In genomic region chr1:204134103-204134502, GRCh38 we compare ENCODE assay signal across 29 cellular contexts. TPM values are rescaled to one million over a fixed set of nuclear protein-coding genes. Genes with fewer than 3 reads are reported as not detected.
"Had no signal": no experiment of that assay in that cellular context is flagged by ENCODE, and none has a peak within 500 bp of the region (broad histone marks: within the 10 kb centered on the region; RNA-seq: fewer than 3 reads in every experiment).

No MANE protein-coding gene starts in this region.

- DNase-seq: activated CD4-positive, alpha-beta memory T cell treated with anti-CD3 and anti-CD28 coated beads, Interleukin-2, amount 10 ng/mL, durations not matched to agents 7 days and 5 days; activated CD4-positive, alpha-beta T cell treated with anti-CD3 and anti-CD28 coated beads, Interleukin-2, amount 50 U/mL, for 1 hour; activated CD4-positive, CD25-positive, alpha-beta regulatory T cell; activated gamma-delta T cell treated with Interleukin-2 at 50 U/mL for 16 hours; activated naive CD4-positive, alpha-beta T cell treated with anti-CD3 and anti-CD28 coated beads, Interleukin-2, amount 50 U/mL, for 16 hours; activated naive CD8-positive, alpha-beta T cell treated with anti-CD3 and anti-CD28 coated beads, Interleukin-2, amount 10 ng/mL, durations not matched to agents 7 days and 5 days; activated T-cell treated with anti-CD3 and anti-CD28 coated beads for 4 hours; activated T-cell treated with anti-CD3 and anti-CD28 coated beads, Interleukin-2, amount 50 U/mL, for 72 hours; adrenal gland; anterior cingulate cortex; MV-4-11; NCI-H1105; NCI-H1436; NCI-H1694 treated with DMSO at 0.1 percent for 48 hours; NCI-H2029 treated with DMSO at 0.1 percent for 48 hours; NCI-H510A treated with DMSO at 0.1 percent for 48 hours; NCI-H69; NK-92 treated with Interleukin-12 subunit alpha and Interleukin-12 subunit beta, amount 100 ng/mL, for 24 hours; PC-9; SIG-M5; T-helper 17 cell; T-helper 9 cell had no signal

- H3K9me3 Mint-ChIP-seq: activated CD4-positive, alpha-beta memory T cell treated with anti-CD3 and anti-CD28 coated beads, Interleukin-2, amount 10 ng/mL, durations not matched to agents 7 days and 5 days; activated naive CD8-positive, alpha-beta T cell treated with anti-CD3 and anti-CD28 coated beads, Interleukin-2, amount 10 ng/mL, durations not matched to agents 7 days and 5 days; activated T-cell treated with anti-CD3 and anti-CD28 coated beads, Interleukin-2, amount 50 U/mL, for 72 hours; activated T-helper 2 cell treated with anti-CD3 and anti-CD28 coated beads, Interferon-gamma antibody, Interleukin-2, Interleukin-4, amounts not matched to agents 10 μg/mL and 5 μg/mL and 100 μg/mL, durations not matched to agents 14 hours and 24 hours and 36 hours had no signal

- FAIRE-seq: TTC549 had no signal

- H3K4me1 Mint-ChIP-seq: activated naive CD8-positive, alpha-beta T cell treated with anti-CD3 and anti-CD28 coated beads, Interleukin-2, amount 10 ng/mL, durations not matched to agents 7 days and 5 days had no signal

- ATAC-seq: activated T-cell treated with anti-CD3 and anti-CD28 coated beads, Interleukin-2, amount 50 U/mL, for 72 hours; T-helper 17 cell had no signal

- H3K27ac ChIP-seq: adrenal gland, breast epithelium, KMS-11, PC-9 had no signal

- H3K4me3 Mint-ChIP-seq: activated CD4-positive, alpha-beta memory T cell treated with anti-CD3 and anti-CD28 coated beads, Interleukin-2, amount 10 ng/mL, durations not matched to agents 7 days and 5 days; activated naive CD8-positive, alpha-beta T cell treated with anti-CD3 and anti-CD28 coated beads, Interleukin-2, amount 10 ng/mL, durations not matched to agents 7 days and 5 days; activated T-cell treated with anti-CD3 and anti-CD28 coated beads, Interleukin-2, amount 50 U/mL, for 72 hours; T-helper 17 cell had no signal

- H2AFZ ChIP-seq: PC-9 had no signal

- H3K4me3 ChIP-seq: adrenal gland, breast epithelium, PC-9 had no signal

- H3K27me3 ChIP-seq: adrenal gland, breast epithelium had no signal

- H3K4me2 ChIP-seq: KMS-11, PC-9 had no signal

- H3K36me3 ChIP-seq: breast epithelium had no signal

- H3K36me3 Mint-ChIP-seq: activated naive CD8-positive, alpha-beta T cell treated with anti-CD3 and anti-CD28 coated beads, Interleukin-2, amount 10 ng/mL, durations not matched to agents 7 days and 5 days had no signal

- H3K27me3 Mint-ChIP-seq: activated CD4-positive, alpha-beta memory T cell treated with anti-CD3 and anti-CD28 coated beads, Interleukin-2, amount 10 ng/mL, durations not matched to agents 7 days and 5 days; activated naive CD8-positive, alpha-beta T cell treated with anti-CD3 and anti-CD28 coated beads, Interleukin-2, amount 10 ng/mL, durations not matched to agents 7 days and 5 days; T-helper 17 cell had no signal

- H3K9ac ChIP-seq: KMS-11 had no signal

- H3K9me3 ChIP-seq: adrenal gland, breast epithelium had no signal

- H3K27ac Mint-ChIP-seq: activated CD4-positive, alpha-beta memory T cell treated with anti-CD3 and anti-CD28 coated beads, Interleukin-2, amount 10 ng/mL, durations not matched to agents 7 days and 5 days; activated naive CD8-positive, alpha-beta T cell treated with anti-CD3 and anti-CD28 coated beads, Interleukin-2, amount 10 ng/mL, durations not matched to agents 7 days and 5 days; activated T-cell treated with anti-CD3 and anti-CD28 coated beads, Interleukin-2, amount 50 U/mL, for 72 hours; activated T-helper 2 cell treated with anti-CD3 and anti-CD28 coated beads, Interferon-gamma antibody, Interleukin-2, Interleukin-4, amounts not matched to agents 10 μg/mL and 5 μg/mL and 100 μg/mL, durations not matched to agents 14 hours and 24 hours and 36 hours; T-helper 17 cell had no signal

RNA-seq across cellular contexts. Expression of gene REN, which starts 32.0 kb away (rescaled TPM):
- total RNA-seq: activated CD4-positive, alpha-beta memory T cell treated with anti-CD3 and anti-CD28 coated beads, Interleukin-2, amount 10 ng/mL, durations not matched to agents 7 days and 5 days; activated CD8-positive, alpha-beta memory T cell treated with anti-CD3 and anti-CD28 coated beads for 36 hours; activated naive CD8-positive, alpha-beta T cell treated with anti-CD3 and anti-CD28 coated beads, Interleukin-2, amount 10 ng/mL, durations not matched to agents 7 days and 5 days; activated T-cell treated with anti-CD3 and anti-CD28 coated beads, Interleukin-2, amount 50 U/mL, for 72 hours; activated T-helper 2 cell treated with anti-CD3 and anti-CD28 coated beads, Interferon-gamma antibody, Interleukin-2, Interleukin-4, amounts not matched to agents 10 μg/mL and 5 μg/mL and 100 μg/mL, durations not matched to agents 14 hours and 24 hours and 36 hours; breast epithelium; cerebellum; MCF 10A; T-helper 17 cell had no signal
